Comparison of ENCODE assay signal across 8 cellular contexts in genomic region chr10:110498982-110499795, GRCh38. TPM values are rescaled to one million over a fixed set of nuclear protein-coding genes. Genes with fewer than 3 reads are reported as not detected.
DNase-seq lines count a peak whose midpoint lies in the region; ATAC-seq and TF ChIP-seq lines count a peak whose summit lies in the region.

No MANE protein-coding gene starts in this region.

- H3K4me1 ChIP-seq in A673 (ENCODE audit: insufficient read depth, low read length, poor library complexity, severe bottlenecking) (peaks cover 52% of the 10 kb centered on the region), esophagus squamous epithelium (peaks cover 49 to 80% (median 63%) of the 10 kb centered on the region in 3 donors)

- CTCF ChIA-PET in A673 (lab: Charles Lee): interaction anchor here (0.7 to 1.1 kb wide), 2 partner anchors 8 to 145 kb away, joined by 3 to 4 read pairs; no protein-coding TSS in a partner anchor
- CTCF ChIA-PET in activated CD8-positive, alpha-beta T cell treated with anti-CD3 and anti-CD28 coated beads for 36 hours (lab: Charles Lee): interaction anchor here (1.0 to 5.3 kb wide), 12 partner anchors 11 to 193 kb away, joined by 3 to 37 read pairs (median 6); partner anchors contain the start of gene SMNDC1

- peak; percentile 47 for TF ChIP-seq CTCF in A673 (conservative IDR thresholded peaks at IDR 0.05; ENCODE audit: low read depth, low read length)
- TF ChIP-seq CTCF in activated CD8-positive, alpha-beta T cell treated with anti-CD3 and anti-CD28 coated beads for 36 hours (IDR thresholded peaks at IDR 0.05): no peak
- peak in 1 of 6 experiments; percentile 23 for TF ChIP-seq CTCF in esophagus squamous epithelium (IDR thresholded peaks at IDR 0.05)
- no peak for TF ChIP-seq CTCF in neural crest cell (conservative IDR thresholded peaks at IDR 0.05)

- BruUV-seq in A673 (replicated peaks; lab: Mats Ljungman, UMichigan): no TSS peak

- H3K36me3 ChIP-seq in A673 (ENCODE audit: insufficient read depth, low read length, poor library complexity, severe bottlenecking) (peaks cover 9% of the 10 kb centered on the region), esophagus squamous epithelium (no peaks in the 10 kb centered on the region)

- H3K27me3 Mint-ChIP-seq in activated CD8-positive, alpha-beta T cell treated with anti-CD3 and anti-CD28 coated beads for 36 hours: no peaks in the 10 kb centered on the region
- H3K27me3 Mint-ChIP-seq in neural crest cell (ENCODE audit: low read depth): peaks cover 45% of the 10 kb centered on the region

- intact Hi-C loops in A673 (cut with micrococcal nuclease; ENCODE audit: unreplicated experiment): loop anchor here (2.0 to 5.0 kb wide), 2 partner anchors 38 to 192 kb away; no protein-coding TSS in a partner anchor
- intact Hi-C loops in activated CD8-positive, alpha-beta T cell treated with anti-CD3 and anti-CD28 coated beads for 36 hours (cut with micrococcal nuclease): no loop called here
- intact Hi-C loops in esophagus squamous epithelium (cut with DNase I): loop anchor here (5.0 kb wide), 1 partner anchor 142 kb away; no protein-coding TSS in a partner anchor

- DNase-seq in A673 (ENCODE audit: low spot score): peak; percentile 95
- peak; percentile 82 for DNase-seq in LHCN-M2 (ENCODE audit: low read depth)
- peak; percentile 68 for DNase-seq in activated CD8-positive, alpha-beta T cell treated with anti-CD3 and anti-CD28 coated beads for 36 hours
- no peak for DNase-seq in esophagus squamous epithelium (lab: John Stamatoyannopoulos, UW)
- DNase-seq in neural crest cell (ENCODE audit: low read depth, low spot score): no peak
- DNase-seq in COR-L47 (lab: John Stamatoyannopoulos, UW): no peak

- peaks cover 64% of the 10 kb centered on the region for H3K36me3 Mint-ChIP-seq in activated CD8-positive, alpha-beta T cell treated with anti-CD3 and anti-CD28 coated beads for 36 hours (ENCODE audit: low read depth)
- H3K36me3 Mint-ChIP-seq in neural crest cell (ENCODE audit: low read depth): no peaks in the 10 kb centered on the region

- H3K4me3 Mint-ChIP-seq in activated CD8-positive, alpha-beta T cell treated with anti-CD3 and anti-CD28 coated beads for 36 hours: peak overlapping the region; percentile 99
- H3K4me3 Mint-ChIP-seq in neural crest cell: peak overlapping the region; percentile 85

- WGBS in esophagus squamous epithelium, 2 donors: 34 to 39% methylated on average over 11 to 12 of the region's 21 CpGs

- ATAC-seq in GM18858 (IDR thresholded peaks at IDR 0.05; ENCODE audit: unreplicated experiment) (peak; percentile 13), GM18870 (IDR thresholded peaks at IDR 0.05; ENCODE audit: unreplicated experiment) (no peak)
- peak; percentile 22 for ATAC-seq in activated CD8-positive, alpha-beta T cell treated with anti-CD3 and anti-CD28 coated beads for 36 hours

- TF ChIP-seq POLR2A in esophagus squamous epithelium (IDR thresholded peaks at IDR 0.05): peak in 1 of 4 donors; percentile 21

- H3K4me3 ChIP-seq in A673 (ENCODE audit: low read depth, low read length, poor library complexity, severe bottlenecking) (peak overlapping the region; percentile 69), esophagus squamous epithelium (peak overlapping the region; percentile 59 to 78 (median 70))

- H3K27ac ChIP-seq in A673 (ENCODE audit: low read depth, low read length, poor library complexity, severe bottlenecking) (peak overlapping the region; percentile 89), esophagus squamous epithelium (peak overlapping the region; percentile 84 to 94 (median 91))

- no peaks in the 10 kb centered on the region for H3K27me3 ChIP-seq in A673 (replicated peaks; ENCODE audit: insufficient read depth, low read depth, low read length, poor library complexity)
- peaks cover 0 to 9% (median 0%) of the 10 kb centered on the region in 4 donors for H3K27me3 ChIP-seq in esophagus squamous epithelium

- H3K9me3 ChIP-seq in A673 (ENCODE audit: low read depth, low read length, poor library complexity, severe bottlenecking) (no peaks in the 10 kb centered on the region), esophagus squamous epithelium (no peaks in the 10 kb centered on the region)

- peak overlapping the region; percentile 91 for H3K27ac Mint-ChIP-seq in activated CD8-positive, alpha-beta T cell treated with anti-CD3 and anti-CD28 coated beads for 36 hours
- no peak overlapping the region for H3K27ac Mint-ChIP-seq in neural crest cell (ENCODE audit: unreplicated experiment)

- H3K9me3 Mint-ChIP-seq in activated CD8-positive, alpha-beta T cell treated with anti-CD3 and anti-CD28 coated beads for 36 hours: no peaks in the 10 kb centered on the region
- no peaks in the 10 kb centered on the region for H3K9me3 Mint-ChIP-seq in neural crest cell

- H3K4me1 Mint-ChIP-seq in activated CD8-positive, alpha-beta T cell treated with anti-CD3 and anti-CD28 coated beads for 36 hours (ENCODE audit: low read depth): peaks cover 53% of the 10 kb centered on the region
- H3K4me1 Mint-ChIP-seq in neural crest cell: peaks cover 43% of the 10 kb centered on the region

- POLR2A ChIA-PET in A673 (lab: Charles Lee; ENCODE audit: low non-redundant PET): interaction anchor here (0.6 to 0.7 kb wide), 2 partner anchors 42 to 570 kb away, joined by 4 to 9 read pairs; no protein-coding TSS in a partner anchor
- POLR2A ChIA-PET in activated CD8-positive, alpha-beta T cell treated with anti-CD3 and anti-CD28 coated beads for 36 hours (lab: Charles Lee): interaction anchor here (0.8 to 6.0 kb wide), 19 partner anchors 8 to 1977 kb away, joined by 3 to 47 read pairs (median 4); partner anchors contain the start of gene SMC3

RNA-seq across cellular contexts. Expression of gene DUSP5, which starts 1.5 kb away (rescaled TPM):
- 23.2 and 29.3 TPM in 2 replicates for total RNA-seq in A673 (2021)
- 38.6 and 39.7 TPM in 2 replicates for total RNA-seq in LHCN-M2 (2014; rRNA removed)
- 16.7 TPM for polyA plus RNA-seq in LHCN-M2 (2012)
- 10 to 100 TPM; 49.4 to 50.8 TPM for total RNA-seq in activated CD8-positive, alpha-beta T cell treated with anti-CD3 and anti-CD28 coated beads for 36 hours
- total RNA-seq in esophagus squamous epithelium: 10 to 100 TPM; 15.0 to 60.6 (median 47.9) TPM
- total RNA-seq in neural crest cell: 2.4 and 2.5 TPM in 2 replicates

Comparison
In these comparisons a context has a peak if more than half of its experiments do, and no peak if none do; other contexts are left out.
1. DNase-seq: peak in A673 (single experiment), LHCN-M2 (single experiment) and activated CD8-positive, alpha-beta T cell treated with anti-CD3 and anti-CD28 coated beads for 36 hours (single experiment); none in esophagus squamous epithelium (single experiment), neural crest cell (single experiment) and COR-L47 (single experiment).